Comparison of ENCODE assay signal across 15 cellular contexts in genomic region chr17:10196384-10196783, GRCh38. TPM values are rescaled to one million over a fixed set of nuclear protein-coding genes. Genes with fewer than 3 reads are reported as not detected.
A peak's percentile ranks its signal among the peaks of the same experiment; 100 is the strongest.
DNase-seq lines count a peak whose midpoint lies in the region; ATAC-seq and TF ChIP-seq lines count a peak whose summit lies in the region.
"Had no signal": no experiment of that assay in that cellular context is flagged by ENCODE, and none has a peak within 500 bp of the region (broad histone marks: within the 10 kb centered on the region; RNA-seq: fewer than 3 reads in every experiment).

No MANE protein-coding gene starts in this region.

- peak overlapping the region; percentile 88 to 90 for H3K4me3 Mint-ChIP-seq in CD14-positive monocyte
- H3K4me3 Mint-ChIP-seq: activated CD4-positive, alpha-beta memory T cell treated with anti-CD3 and anti-CD28 coated beads, Interleukin-2, amount 10 ng/mL, durations not matched to agents 7 days and 5 days had no signal

- ATAC-seq in left lung (no peak), GM19035 (IDR thresholded peaks at IDR 0.05; ENCODE audit: unreplicated experiment) (no peak)
- ATAC-seq: left lobe of liver; naive thymus-derived CD8-positive, alpha-beta T cell had no signal

- DNase-seq in CD14-positive monocyte (ENCODE audit: low spot score) (no peak), adipocyte (ENCODE audit: low read depth) (no peak), left lung (no peak), NCI-H748 treated with DMSO at 0.1 percent for 48 hours (lab: John Stamatoyannopoulos, UW) (no peak)
- no peak for DNase-seq in effector CD4-positive, alpha-beta T cell
- no peak for DNase-seq in activated CD8-positive, alpha-beta memory T cell treated with anti-CD3 and anti-CD28 coated beads for 24 hours
- DNase-seq: activated CD4-positive, alpha-beta memory T cell treated with anti-CD3 and anti-CD28 coated beads, Interleukin-2, amount 10 ng/mL, durations not matched to agents 7 days and 5 days; effector memory CD4-positive, alpha-beta T cell; naive thymus-derived CD8-positive, alpha-beta T cell; NCI-H1417 treated with DMSO at 0.1 percent for 48 hours; stimulated activated CD4-positive, alpha-beta T cell treated with anti-CD3 and anti-CD28 coated beads, Interleukin-1b, Interleukin-23, amount 100 ng/mL, for 48 hours had no signal

- H3K9me3 ChIP-seq in adipocyte (ENCODE audit: control insufficient read depth, low read length) (peaks cover 10% of the 10 kb centered on the region), left lung (peaks cover 0 to 21% of the 10 kb centered on the region in 2 donors)

- peak overlapping the region in 2 of 7 donors; percentile 4 to 46 for H3K27ac Mint-ChIP-seq in CD14-positive monocyte
- H3K27ac Mint-ChIP-seq: activated CD4-positive, alpha-beta memory T cell treated with anti-CD3 and anti-CD28 coated beads, Interleukin-2, amount 10 ng/mL, durations not matched to agents 7 days and 5 days; naive thymus-derived CD8-positive, alpha-beta T cell had no signal

- H3K4me1 ChIP-seq in adipocyte (ENCODE audit: control insufficient read depth, insufficient read depth, low read length): peaks cover 29% of the 10 kb centered on the region
- peaks cover 2 to 27% of the 10 kb centered on the region in 2 donors for H3K4me1 ChIP-seq in left lung
- H3K4me1 ChIP-seq in rectal smooth muscle tissue (ENCODE audit: control insufficient read depth, insufficient read depth, low read length): no peaks in the 10 kb centered on the region

- H3K36me3 ChIP-seq in adipocyte (ENCODE audit: control insufficient read depth, insufficient read depth, low read length, severe bottlenecking) (no peaks in the 10 kb centered on the region), left lung (no peaks in the 10 kb centered on the region), rectal smooth muscle tissue (ENCODE audit: control insufficient read depth, insufficient read depth, low read length) (no peaks in the 10 kb centered on the region)

- H3K27me3 ChIP-seq in adipocyte (replicated peaks; ENCODE audit: control insufficient read depth, insufficient read depth, low read length) (peaks cover 6% of the 10 kb centered on the region), left lung (peaks cover 15 to 55% of the 10 kb centered on the region in 2 donors), rectal smooth muscle tissue (ENCODE audit: control insufficient read depth, insufficient read depth, low read length) (no peaks in the 10 kb centered on the region)

- intact Hi-C loops in CD14-positive monocyte (cut with micrococcal nuclease): no loop called here
- intact Hi-C loops in left lung (cut with DNase I): loop anchor here in 1 of 2 donors (10.0 kb wide), 1 partner anchor 72 kb away; no protein-coding TSS in a partner anchor

- no peak overlapping the region for H3K27ac ChIP-seq in left lung
- H3K27ac ChIP-seq in rectal smooth muscle tissue (ENCODE audit: low read depth, low read length): no peak overlapping the region
- H3K27ac ChIP-seq: RWPE1 had no signal

- H3K36me3 Mint-ChIP-seq in CD14-positive monocyte: peaks cover 34 to 35% of the 10 kb centered on the region in 2 donors

- H3K9me3 Mint-ChIP-seq in CD14-positive monocyte: peaks cover 15 to 25% (median 21%) of the 10 kb centered on the region in 7 donors

- H3K27me3 Mint-ChIP-seq in CD14-positive monocyte (ENCODE audit: low read depth in 3 of 3): peaks cover 7 to 9% (median 9%) of the 10 kb centered on the region in 3 donors

- H3K4me1 Mint-ChIP-seq in CD14-positive monocyte: peaks cover 46% of the 10 kb centered on the region

- H3K4me3 ChIP-seq in adipocyte (ENCODE audit: low read length) (peak overlapping the region; percentile 87), left lung (peak overlapping the region; percentile 48 to 66), rectal smooth muscle tissue (ENCODE audit: low read length) (peak overlapping the region; percentile 40)

- H3K9ac ChIP-seq in adipocyte (ENCODE audit: low read length) (peak overlapping the region; percentile 81), rectal smooth muscle tissue (ENCODE audit: low read length) (no peak overlapping the region)

- TF ChIP-seq CTCF in CD14-positive monocyte (IDR thresholded peaks at IDR 0.05) (no peak), left lung (IDR thresholded peaks at IDR 0.05) (no peak)

RNA-seq across cellular contexts. Expression of gene GAS7, which starts 2.0 kb away (rescaled TPM):
- polyA plus RNA-seq in CD14-positive monocyte: 10 to 100 TPM; 53.1 to 66.6 TPM
- 10 to 100 TPM; 57.9 to 83.4 TPM for total RNA-seq in left lung
